8 cellular contexts compared by ENCODE assay signal in genomic region chr2:28392297-28393114, GRCh38. TPM values are rescaled to one million over a fixed set of nuclear protein-coding genes. Genes with fewer than 3 reads are reported as not detected.
DNase-seq lines count a peak whose midpoint lies in the region; ATAC-seq and TF ChIP-seq lines count a peak whose summit lies in the region.

Gene FOSL2 (plus strand): TSS chr2:28392858. CDS start chr2:28393721, 863 bp downstream.

- TF ChIP-seq CTCF in C4-2B (conservative IDR thresholded peaks at IDR 0.05) (peak; percentile 48), liver (IDR thresholded peaks at IDR 0.05; ENCODE audit: low read depth, low read length, missing input control) (peak; percentile 15)

- H3K27ac ChIP-seq in C4-2B (peak within 1 kb of the TSS; percentile 88), liver (ENCODE audit: low read depth in 1 of 2, low read length in 2 of 2) (peak within 1 kb of the TSS; percentile 93 to 99)

- no peaks in the 10 kb centered on the region for H3K36me3 ChIP-seq in liver (ENCODE audit: control insufficient read depth in 4 of 4, insufficient read depth in 3 of 4, low read depth in 1 of 4, low read length in 3 of 4)

- ATAC-seq in GM19395 (IDR thresholded peaks at IDR 0.05; ENCODE audit: unreplicated experiment) = peak; percentile 88
- peak; percentile 75 for ATAC-seq in HG03565 (IDR thresholded peaks at IDR 0.05; ENCODE audit: unreplicated experiment)

- DNase-seq in NCI-H748 treated with DMSO at 0.1 percent for 48 hours (lab: John Stamatoyannopoulos, UW) (peak; percentile 94), dermis blood vessel endothelial cell (peak; percentile 100)
- peak; percentile 93 to 95 for DNase-seq in activated CD4-positive, alpha-beta T cell treated with anti-CD3 and anti-CD28 coated beads, Interleukin-2, amount 50 U/mL, for 4 hours
- peak; percentile 93 for DNase-seq in stimulated activated CD4-positive, alpha-beta T cell treated with anti-CD3 and anti-CD28 coated beads, Interleukin-4, amount 100 ng/mL, for 24 hours

- H3K27me3 ChIP-seq in liver (ENCODE audit: control insufficient read depth in 4 of 4, insufficient read depth in 4 of 4, low read length in 3 of 4) = no peaks in the 10 kb centered on the region

- H3K9me3 ChIP-seq in liver (ENCODE audit: control insufficient read depth in 4 of 4, low read length in 3 of 4) = no peaks in the 10 kb centered on the region

- H3K9ac ChIP-seq in liver (ENCODE audit: low read depth in 1 of 2, low read length in 2 of 2) = peak within 1 kb of the TSS; percentile 86 to 96

- peak; percentile 17 to 60 for TF ChIP-seq RAD21 in liver (IDR thresholded peaks at IDR 0.05)

- under 1% methylated on average over 94 of the region's 94 CpGs for WGBS in liver

- H3K4me3 ChIP-seq in liver (ENCODE audit: low read depth in 1 of 3, low read length in 3 of 3) = peak within 1 kb of the TSS; percentile 78 to 99 (median 93)

- H3K4me1 ChIP-seq in liver (ENCODE audit: control insufficient read depth in 4 of 4, insufficient read depth in 4 of 4, low read length in 3 of 4) = peaks cover 2 to 20% (median 7%) of the 10 kb centered on the region in 4 donors

TF ChIP-seq in liver, 16 proteins besides CTCF, POLR2A, EP300 and RAD21:
- TF ChIP-seq, protein P1, sequence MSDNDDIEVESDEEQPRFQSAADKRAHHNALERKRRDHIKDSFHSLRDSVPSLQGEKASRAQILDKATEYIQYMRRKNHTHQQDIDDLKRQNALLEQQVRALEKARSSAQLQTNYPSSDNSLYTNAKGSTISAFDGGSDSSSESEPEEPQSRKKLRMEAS (IDR thresholded peaks at IDR 0.05) = peak; percentile 90
- TF ChIP-seq RXRA (IDR thresholded peaks at IDR 0.05) (peak; percentile 37 to 48), JUND (IDR thresholded peaks at IDR 0.05) (peak; percentile 96), YY1 (IDR thresholded peaks at IDR 0.05) (peak; percentile 86), REST (IDR thresholded peaks at IDR 0.05) (peak; percentile 91), HNF4G (IDR thresholded peaks at IDR 0.05) (no peak), FOXA1 (IDR thresholded peaks at IDR 0.05) (no peak), SP1 (IDR thresholded peaks at IDR 0.05) (peak; percentile 78), FOXA2 (IDR thresholded peaks at IDR 0.05) (peak; percentile 9), HNF4A (conservative IDR thresholded peaks at IDR 0.05) (peak; percentile 30 to 31), NR2F2 (IDR thresholded peaks at IDR 0.05) (no peak), ZBTB33 (IDR thresholded peaks at IDR 0.05) (no peak), GABPA (IDR thresholded peaks at IDR 0.05 in 1 of 2, conservative IDR thresholded peaks at IDR 0.05 in 1 of 2) (no peak), EGR1 (IDR thresholded peaks at IDR 0.05; ENCODE audit: low read depth in 2 of 2) (no peak), TAF1 (conservative IDR thresholded peaks at IDR 0.05) (peak; percentile 82)
- TF ChIP-seq, protein P2, sequence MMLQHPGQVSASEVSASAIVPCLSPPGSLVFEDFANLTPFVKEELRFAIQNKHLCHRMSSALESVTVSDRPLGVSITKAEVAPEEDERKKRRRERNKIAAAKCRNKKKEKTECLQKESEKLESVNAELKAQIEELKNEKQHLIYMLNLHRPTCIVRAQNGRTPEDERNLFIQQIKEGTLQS (IDR thresholded peaks at IDR 0.05) = peak; percentile 92

RNA-seq across cellular contexts. Expression of gene FOSL2, which starts in this region (rescaled TPM):
- total RNA-seq in dermis blood vessel endothelial cell (58.4 and 59.1 TPM in 2 replicates), liver (10 to 100 TPM in 1 of 2 donors, 1 to 10 TPM in 1; 2.0 to 10.7 TPM)
- 1 to 10 TPM; 1.9 to 3.1 TPM for polyA plus RNA-seq in liver

Comparison
In these comparisons a context has a peak if more than half of its experiments do, and no peak if none do; other contexts are left out.
1. Peak in every context shown above with its lines: DNase-seq, ATAC-seq, H3K4me3 ChIP-seq and H3K27ac ChIP-seq.